Comparison of ENCODE assay signal across 14 cellular contexts in the genomic region with DNA sequence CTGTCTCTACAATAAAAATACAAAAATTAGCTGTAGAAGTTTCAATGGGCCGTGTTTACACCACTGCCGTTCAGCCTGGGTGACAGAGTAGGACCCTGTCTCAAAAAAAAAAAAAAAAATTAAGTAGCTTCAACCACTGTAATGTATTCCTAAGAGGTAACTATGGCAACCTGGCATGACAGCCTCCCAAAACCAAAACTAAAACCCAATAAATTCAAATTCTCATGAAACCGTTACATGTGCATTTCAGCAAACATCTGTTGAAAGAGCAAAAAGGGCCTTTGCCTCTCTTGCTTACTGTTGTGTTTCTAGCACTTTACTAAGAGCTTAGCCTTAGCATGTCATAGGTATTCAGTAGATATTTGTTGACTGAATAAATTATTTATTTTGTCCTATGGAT. TPM values are rescaled to one million over a fixed set of nuclear protein-coding genes. Genes with fewer than 3 reads are reported as not detected.
DNase-seq lines count a peak whose midpoint lies in the region; ATAC-seq and TF ChIP-seq lines count a peak whose summit lies in the region.
"Had no signal": no experiment of that assay in that cellular context is flagged by ENCODE, and none has a peak within 500 bp of the region (broad histone marks: within the 10 kb centered on the region; RNA-seq: fewer than 3 reads in every experiment).

No MANE protein-coding gene starts in this region.

- TF ChIP-seq CTCF in mucosa of descending colon (IDR thresholded peaks at IDR 0.05), result no peak
- no peak for TF ChIP-seq CTCF in dorsolateral prefrontal cortex (IDR thresholded peaks at IDR 0.05 in 54 of 56, conservative IDR thresholded peaks at IDR 0.05 in 2 of 56; ENCODE audit: low read depth in 1 of 56, partially characterized antibody in 56 of 56)

- H3K9me3 ChIP-seq in mucosa of descending colon, result no peaks in the 10 kb centered on the region

- ATAC-seq in GM19035 (IDR thresholded peaks at IDR 0.05; ENCODE audit: unreplicated experiment), result peak; percentile 63
- peak; percentile 65 for ATAC-seq in GM21825 (IDR thresholded peaks at IDR 0.05; ENCODE audit: unreplicated experiment)
- peak; percentile 78 for ATAC-seq in HG03354 (IDR thresholded peaks at IDR 0.05; ENCODE audit: poor library complexity, severe bottlenecking, unreplicated experiment)
- peak; percentile 28 for ATAC-seq in mucosa of descending colon

- no peaks in the 10 kb centered on the region for H3K27me3 ChIP-seq in dorsolateral prefrontal cortex

- intact Hi-C loops in mucosa of descending colon (cut with DNase I, micrococcal nuclease), result loop anchor here in 1 of 2 donors (10.0 kb wide), 1 partner anchor 586 kb away; no protein-coding TSS in a partner anchor
- intact Hi-C loops in dorsolateral prefrontal cortex (cut with DNase I), result no loop called here

- no peaks in the 10 kb centered on the region for H3K36me3 ChIP-seq in mucosa of descending colon (ENCODE audit: low read depth)

- DNase-seq in mucosa of descending colon (no peak), NCI-H510A (lab: John Stamatoyannopoulos, UW) (no peak), EL (no peak), dorsolateral prefrontal cortex (no peak)
- DNase-seq: activated CD4-positive, alpha-beta T cell treated with anti-CD3 and anti-CD28 coated beads for 48 hours; GF-D8; MV-4-11; nucleus accumbens had no signal

- no peaks in the 10 kb centered on the region for H3K4me1 ChIP-seq in mucosa of descending colon (ENCODE audit: low read depth)

- no peak overlapping the region for H3K4me3 ChIP-seq in mucosa of descending colon
- H3K4me3 ChIP-seq in dorsolateral prefrontal cortex, result no peak overlapping the region

- H3K27ac ChIP-seq in dorsolateral prefrontal cortex, result no peak overlapping the region

RNA-seq across cellular contexts. Expression of gene ODR4, which starts 33.5 kb away (rescaled TPM):
- total RNA-seq in mucosa of descending colon (10 to 100 TPM; 18.9 to 22.6 (median 22.0) TPM), dorsolateral prefrontal cortex (10 to 100 TPM; 19.6 to 46.4 (median 29.3) TPM)

RNA-seq across cellular contexts. Expression of gene TPR, which starts 34.0 kb away (rescaled TPM):
- total RNA-seq in mucosa of descending colon (10 to 100 TPM; 68.3 to 90.1 (median 78.3) TPM), dorsolateral prefrontal cortex (10 to 100 TPM; 56.1 to 92.2 (median 74.2) TPM)

RNA-seq across cellular contexts. Expression of gene PDC, which starts 51.8 kb away (rescaled TPM):
- total RNA-seq in mucosa of descending colon (not detected), dorsolateral prefrontal cortex (under 1 TPM in 1 of 120 experiments, not detected in 119; 0.50 TPM)
- total RNA-seq: CD4-positive, alpha-beta memory T cell; HT1080; mesenteric fat pad had no signal

Comparison
In these comparisons a context has a peak if more than half of its experiments do, and no peak if none do; other contexts are left out.
1. ATAC-seq: peak in every context shown above with its lines; median percentile 78 in HG03354; 65 in GM21825; 63 in GM19035; 28 in mucosa of descending colon.